ENCODE assay signal across 20 cellular contexts in genomic region chr13:91668844-91669495, GRCh38.
DNase-seq lines count a peak whose midpoint lies in the region; ATAC-seq, FAIRE-seq and TF ChIP-seq lines count a peak whose summit lies in the region.
"Had no signal": no experiment of that assay in that cellular context is flagged by ENCODE, and none has a peak within 500 bp of the region (broad histone marks: within the 10 kb centered on the region; RNA-seq: fewer than 3 reads in every experiment).

No MANE protein-coding gene starts in this region.

- no peaks in the 10 kb centered on the region for H3K36me3 Mint-ChIP-seq in GM23338 (ENCODE audit: low read depth)
- H3K36me3 Mint-ChIP-seq in natural killer cell treated with Interleukin-12 subunit alpha and Interleukin-12 subunit beta and Interleukin-15 and Interleukin-18, amount 100 ng/mL, for 72 hours, result no peaks in the 10 kb centered on the region
- H3K36me3 Mint-ChIP-seq in activated naive CD4-positive, alpha-beta T cell treated with anti-CD3 and anti-CD28 coated beads for 36 hours (ENCODE audit: low read depth), result no peaks in the 10 kb centered on the region
- H3K36me3 Mint-ChIP-seq: IgD-negative memory B cell had no signal

- H2BK15ac ChIP-seq in IMR-90 (ENCODE audit: low read depth, low read length), result no peak overlapping the region

- no peak overlapping the region for H2AK9ac ChIP-seq in IMR-90 (replicated peaks; ENCODE audit: low read depth, low read length, poor library complexity)

- H3K4me1 ChIP-seq in IMR-90 (ENCODE audit: control insufficient read depth, insufficient read depth, low read length) (no peaks in the 10 kb centered on the region), small intestine (ENCODE audit: control insufficient read depth in 2 of 2, insufficient read depth in 1 of 2, low read depth in 1 of 2, low read length in 1 of 2) (no peaks in the 10 kb centered on the region), GM23338 (ENCODE audit: insufficient read depth) (no peaks in the 10 kb centered on the region), stomach (no peaks in the 10 kb centered on the region)
- H3K4me1 ChIP-seq: HAP-1 had no signal

- intact Hi-C loops in IMR-90 (cut with micrococcal nuclease), result no loop called here
- intact Hi-C loops in activated naive CD4-positive, alpha-beta T cell treated with anti-CD3 and anti-CD28 coated beads for 36 hours (cut with micrococcal nuclease), result no loop called here
- intact Hi-C loops in stomach (cut with DNase I; ENCODE audit: low total_unique reads), result no loop called here

- CTCF ChIA-PET in IMR-90 (lab: Yijun Ruan, JAX), result no interaction called here
- CTCF ChIA-PET in activated naive CD4-positive, alpha-beta T cell treated with anti-CD3 and anti-CD28 coated beads for 36 hours (lab: Charles Lee), result no interaction called here

- H3K9me2 ChIP-seq in GM23338 (ENCODE audit: insufficient read depth), result no peaks in the 10 kb centered on the region

- no peak overlapping the region for H2BK20ac ChIP-seq in IMR-90 (ENCODE audit: low read depth, low read length)

- no peak overlapping the region for H3K18ac ChIP-seq in IMR-90 (ENCODE audit: low read depth, low read length)

- H3K36me3 ChIP-seq in IMR-90 (ENCODE audit: control insufficient read depth, insufficient read depth, low read length) (no peaks in the 10 kb centered on the region), small intestine (ENCODE audit: control insufficient read depth in 2 of 2, insufficient read depth in 2 of 2, low read length in 2 of 2) (no peaks in the 10 kb centered on the region), GM23338 (ENCODE audit: insufficient read depth) (no peaks in the 10 kb centered on the region), stomach (no peaks in the 10 kb centered on the region)
- H3K36me3 ChIP-seq: HAP-1 had no signal

- H2BK120ac ChIP-seq in IMR-90 (ENCODE audit: low read depth, low read length), result no peak overlapping the region

- no peak for FAIRE-seq in small intestine (lab: Jason Lieb, UNC)
- FAIRE-seq: A204.1, GM19239 had no signal

- no peak overlapping the region for H4K5ac ChIP-seq in IMR-90 (ENCODE audit: low read depth, low read length)

- no peak overlapping the region for H3K56ac ChIP-seq in IMR-90 (ENCODE audit: extremely low read depth, insufficient read depth, low read length)

- in situ Hi-C loops in IMR-90 (cut with MboI; ENCODE audit: low sequenced_read_pairs), result no loop called here

- TF ChIP-seq CTCF in IMR-90 (conservative IDR thresholded peaks at IDR 0.05; ENCODE audit: low read depth, low read length) (no peak), GM23338 (conservative IDR thresholded peaks at IDR 0.05; ENCODE audit: low read depth in 2 of 2) (no peak), stomach (IDR thresholded peaks at IDR 0.05) (no peak)

- H4K20me1 ChIP-seq in IMR-90 (ENCODE audit: insufficient read depth, low read length) (no peaks in the 10 kb centered on the region), GM23338 (replicated peaks; ENCODE audit: insufficient read depth) (no peaks in the 10 kb centered on the region)

- no peak overlapping the region for H3K9ac ChIP-seq in IMR-90 (ENCODE audit: low read depth, low read length)

- H4K8ac ChIP-seq in IMR-90 (ENCODE audit: low read depth in 2 of 2, low read length in 2 of 2), result no peak overlapping the region

- no peak for ATAC-seq in IMR-90 (ENCODE audit: low read depth)
- no peak for ATAC-seq in GM23338
- ATAC-seq in natural killer cell treated with Interleukin-12 subunit alpha and Interleukin-12 subunit beta and Interleukin-15 and Interleukin-18, amount 100 ng/mL, for 72 hours, result no peak

- 61% methylated on average over 2 of the region's 5 CpGs; no CpG with 5 or more reads in 1 of the 2 experiments for WGBS in IMR-90 (ENCODE audit: extremely low coverage in 2 of 2, insufficient read length in 1 of 2), 2 experiments
- WGBS in small intestine, 3 donors, result 27 to 51% (median 28%) methylated on average over 5 of the region's 5 CpGs
- WGBS in stomach, 5 donors, result 47 to 66% (median 56%) methylated on average over 5 of the region's 5 CpGs

- TF ChIP-seq EP300 in stomach (IDR thresholded peaks at IDR 0.05), result no peak

- H3K4me1 Mint-ChIP-seq in GM23338, result no peaks in the 10 kb centered on the region
- no peaks in the 10 kb centered on the region for H3K4me1 Mint-ChIP-seq in natural killer cell treated with Interleukin-12 subunit alpha and Interleukin-12 subunit beta and Interleukin-15 and Interleukin-18, amount 100 ng/mL, for 72 hours (ENCODE audit: low read depth in 2 of 2)
- H3K4me1 Mint-ChIP-seq in activated naive CD4-positive, alpha-beta T cell treated with anti-CD3 and anti-CD28 coated beads for 36 hours (ENCODE audit: low read depth), result no peaks in the 10 kb centered on the region
- H3K4me1 Mint-ChIP-seq: IgD-negative memory B cell had no signal

- H3K4me3 ChIP-seq in IMR-90 (ENCODE audit: insufficient read depth, low read depth, low read length) (no peak overlapping the region), small intestine (ENCODE audit: low read depth in 1 of 2, low read length in 2 of 2) (no peak overlapping the region), GM23338 (no peak overlapping the region), stomach (no peak overlapping the region)
- H3K4me3 ChIP-seq: HAP-1 had no signal

- no peaks in the 10 kb centered on the region for H3K79me1 ChIP-seq in IMR-90 (ENCODE audit: low read depth in 1 of 2, low read length in 2 of 2)

- no peak overlapping the region for H3K27ac Mint-ChIP-seq in GM23338
- no peak overlapping the region for H3K27ac Mint-ChIP-seq in natural killer cell treated with Interleukin-12 subunit alpha and Interleukin-12 subunit beta and Interleukin-15 and Interleukin-18, amount 100 ng/mL, for 72 hours
- no peak overlapping the region for H3K27ac Mint-ChIP-seq in activated naive CD4-positive, alpha-beta T cell treated with anti-CD3 and anti-CD28 coated beads for 36 hours
- H3K27ac Mint-ChIP-seq: CD4-positive, alpha-beta T cell; IgD-negative memory B cell had no signal

- H3K79me2 ChIP-seq in GM23338 (replicated peaks; ENCODE audit: insufficient read depth), result no peaks in the 10 kb centered on the region

- H3K9me3 Mint-ChIP-seq in GM23338, result no peaks in the 10 kb centered on the region
- H3K9me3 Mint-ChIP-seq in natural killer cell treated with Interleukin-12 subunit alpha and Interleukin-12 subunit beta and Interleukin-15 and Interleukin-18, amount 100 ng/mL, for 72 hours, result peaks cover 17% of the 10 kb centered on the region
- no peaks in the 10 kb centered on the region for H3K9me3 Mint-ChIP-seq in activated naive CD4-positive, alpha-beta T cell treated with anti-CD3 and anti-CD28 coated beads for 36 hours
- H3K9me3 Mint-ChIP-seq: CD4-positive, alpha-beta T cell had no signal

- no peak overlapping the region for H3K14ac ChIP-seq in IMR-90 (replicated peaks; ENCODE audit: low read depth, low read length)

- H3K27me3 Mint-ChIP-seq in GM23338 (ENCODE audit: insufficient read depth, low read depth, poor library complexity), result peaks cover 2% of the 10 kb centered on the region
- no peaks in the 10 kb centered on the region for H3K27me3 Mint-ChIP-seq in natural killer cell treated with Interleukin-12 subunit alpha and Interleukin-12 subunit beta and Interleukin-15 and Interleukin-18, amount 100 ng/mL, for 72 hours
- H3K27me3 Mint-ChIP-seq in activated naive CD4-positive, alpha-beta T cell treated with anti-CD3 and anti-CD28 coated beads for 36 hours (ENCODE audit: low read depth), result peaks cover 1% of the 10 kb centered on the region
- H3K27me3 Mint-ChIP-seq: CD4-positive, alpha-beta T cell; IgD-negative memory B cell had no signal

- DNase-seq in IMR-90 (no peak), globus pallidus (ENCODE audit: low spot score) (peak; percentile 50), midbrain (lab: John Stamatoyannopoulos, UW) (peak; percentile 18), small intestine (peak; percentile 7), GM23338 (ENCODE audit: low spot score) (no peak), stomach (no peak)
- DNase-seq in natural killer cell treated with Interleukin-12 subunit alpha and Interleukin-12 subunit beta and Interleukin-15 and Interleukin-18, amount 100 ng/mL, for 72 hours (ENCODE audit: low spot score), result no peak
- no peak for DNase-seq in activated naive CD4-positive, alpha-beta T cell treated with anti-CD3 and anti-CD28 coated beads for 36 hours
- DNase-seq: AML-193; CD4-positive, alpha-beta T cell; DMS153; DMS79 treated with DMSO at 0.1 percent for 48 hours; GF-D8; KG1 had no signal

- H3F3A ChIP-seq in GM23338 (replicated peaks; ENCODE audit: low read depth), result no peaks in the 10 kb centered on the region

- H2BK5ac ChIP-seq in IMR-90 (ENCODE audit: low read depth, low read length, poor library complexity, severe bottlenecking), result no peak overlapping the region

- BruUV-seq in IMR-90 (replicated peaks; lab: Mats Ljungman, UMichigan), result no TSS peak

- no peaks in the 10 kb centered on the region for H3K9me1 ChIP-seq in IMR-90 (ENCODE audit: insufficient read depth, low read length)

- no peak overlapping the region for H3K4me2 ChIP-seq in IMR-90 (ENCODE audit: low read depth, low read length)
- H3K4me2 ChIP-seq in GM23338, result no peak overlapping the region

- no peak for TF ChIP-seq POLR2A in IMR-90 (IDR thresholded peaks at IDR 0.05; ENCODE audit: low read depth, low read length)
- TF ChIP-seq POLR2A in stomach (IDR thresholded peaks at IDR 0.05), result no peak

- no peak overlapping the region for H3K23ac ChIP-seq in IMR-90 (ENCODE audit: low read depth, low read length)

- no peak overlapping the region for H3K27ac ChIP-seq in IMR-90 (ENCODE audit: insufficient read depth, low read length)
- H3K27ac ChIP-seq in small intestine (ENCODE audit: low read depth in 1 of 2, low read length in 1 of 2), result no peak overlapping the region
- H3K27ac ChIP-seq in GM23338 (ENCODE audit: low read depth), result no peak overlapping the region
- no peak overlapping the region for H3K27ac ChIP-seq in stomach
- H3K27ac ChIP-seq: C4-2B, HL-60 had no signal

- H3K27me3 ChIP-seq in IMR-90 (ENCODE audit: control insufficient read depth, insufficient read depth, low read length) (no peaks in the 10 kb centered on the region), small intestine (ENCODE audit: control insufficient read depth in 2 of 2, insufficient read depth in 2 of 2, low read length in 2 of 2) (no peaks in the 10 kb centered on the region), GM23338 (ENCODE audit: insufficient read depth) (no peaks in the 10 kb centered on the region), stomach (no peaks in the 10 kb centered on the region)

- no peak for TF ChIP-seq RAD21 in IMR-90 (IDR thresholded peaks at IDR 0.05; ENCODE audit: low read length)

- no peak overlapping the region for H2AFZ ChIP-seq in IMR-90 (replicated peaks; ENCODE audit: low read length, poor library complexity)
- H2AFZ ChIP-seq in GM23338, result no peak overlapping the region

- H4K91ac ChIP-seq in IMR-90 (ENCODE audit: insufficient read depth, low read depth, low read length), result no peak overlapping the region

- no peak overlapping the region for H3K4ac ChIP-seq in IMR-90 (ENCODE audit: low read depth, low read length)

- dilution Hi-C loops in IMR-90 (cut with HindIII; ENCODE audit: low sequenced_read_pairs, unreplicated experiment), result no loop called here

- POLR2A ChIA-PET in IMR-90 (lab: Charles Lee; ENCODE audit: unreplicated experiment), result no interaction called here

- H3K4me3 Mint-ChIP-seq in GM23338, result no peak overlapping the region
- no peak overlapping the region for H3K4me3 Mint-ChIP-seq in natural killer cell treated with Interleukin-12 subunit alpha and Interleukin-12 subunit beta and Interleukin-15 and Interleukin-18, amount 100 ng/mL, for 72 hours
- no peak overlapping the region for H3K4me3 Mint-ChIP-seq in activated naive CD4-positive, alpha-beta T cell treated with anti-CD3 and anti-CD28 coated beads for 36 hours
- H3K4me3 Mint-ChIP-seq: CD4-positive, alpha-beta T cell; IgD-negative memory B cell had no signal

- no peak overlapping the region for H2AK5ac ChIP-seq in IMR-90 (ENCODE audit: low read depth, low read length)

- H3K9me3 ChIP-seq in IMR-90 (ENCODE audit: control insufficient read depth, insufficient read depth, low read length) (no peaks in the 10 kb centered on the region), small intestine (ENCODE audit: control insufficient read depth, low read depth) (no peaks in the 10 kb centered on the region), stomach (no peaks in the 10 kb centered on the region)
- H3K9me3 ChIP-seq: HAP-1 had no signal

Comparison
In these comparisons a context has a peak if more than half of its experiments do, and no peak if none do; other contexts are left out.
1. DNase-seq: peak in globus pallidus (single experiment), midbrain (single experiment) and small intestine (single experiment); none in IMR-90 (single experiment), GM23338 (single experiment), natural killer cell treated with Interleukin-12 subunit alpha and Interleukin-12 subunit beta and Interleukin-15 and Interleukin-18, amount 100 ng/mL, for 72 hours (single experiment), activated naive CD4-positive, alpha-beta T cell treated with anti-CD3 and anti-CD28 coated beads for 36 hours (single experiment) and stomach (single experiment).